11 cellular contexts compared by ENCODE assay signal in the genomic region with DNA sequence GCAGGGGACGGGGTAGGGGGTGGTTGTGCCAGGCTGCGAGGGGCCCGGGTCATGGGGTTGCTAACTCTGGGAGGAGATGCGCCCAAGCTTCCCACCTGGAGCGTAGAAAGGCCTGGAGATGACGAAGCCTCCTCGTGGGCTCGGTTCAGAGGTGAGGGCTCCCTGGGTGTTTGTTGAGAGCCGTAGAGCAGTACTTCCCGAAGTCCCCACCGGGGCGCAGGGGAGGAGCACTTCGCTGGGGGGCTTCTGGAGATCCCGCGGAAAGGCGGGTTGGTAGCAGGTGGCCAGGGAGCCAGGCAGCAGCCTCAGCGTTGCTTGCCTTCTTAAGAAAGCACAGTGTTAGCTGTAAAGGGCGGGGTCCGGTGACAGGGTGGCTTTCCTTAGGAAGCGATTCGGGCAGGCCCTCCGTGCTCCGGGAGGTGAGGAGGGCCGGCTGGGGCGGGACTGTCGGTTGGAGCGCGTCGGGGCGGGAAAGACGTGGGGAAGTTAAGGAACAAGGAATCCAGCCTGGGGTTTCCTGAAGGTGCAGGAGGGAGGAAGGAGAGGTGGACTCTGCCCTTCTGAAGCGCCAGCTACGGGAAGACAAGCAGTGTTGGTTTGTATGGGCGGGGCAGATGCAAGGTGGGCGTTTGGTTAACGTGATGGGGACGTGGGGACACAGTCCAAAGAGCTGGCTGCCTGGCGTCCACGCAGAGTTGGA. TPM values are rescaled to one million over a fixed set of nuclear protein-coding genes. Genes with fewer than 3 reads are reported as not detected.
DNase-seq lines count a peak whose midpoint lies in the region; ATAC-seq, FAIRE-seq and TF ChIP-seq lines count a peak whose summit lies in the region.
"Had no signal": no experiment of that assay in that cellular context is flagged by ENCODE, and none has a peak within 500 bp of the region (broad histone marks: within the 10 kb centered on the region; RNA-seq: fewer than 3 reads in every experiment).

No MANE protein-coding gene starts in this region.

- H3K9me3 ChIP-seq in esophagus muscularis mucosa (peaks cover 0 to 3% (median 0%) of the 10 kb centered on the region in 4 donors), sigmoid colon (no peaks in the 10 kb centered on the region), kidney (ENCODE audit: control insufficient read depth in 1 of 2, low read length in 2 of 2) (no peaks in the 10 kb centered on the region)
- H3K9me3 ChIP-seq: ovary had no signal

- WGBS in esophagus muscularis mucosa: 11% methylated on average over 39 of the region's 39 CpGs
- WGBS in sigmoid colon, 2 donors: 5 to 6% methylated on average over 39 of the region's 39 CpGs

- intact Hi-C loops in activated CD4-positive, alpha-beta T cell treated with anti-CD3 and anti-CD28 coated beads, Interleukin-2, amount 10 ng/mL, durations not matched to agents 24 days and 14 days (cut with micrococcal nuclease): loop anchor here (2.0 to 10.0 kb wide), 4 partner anchors 54 to 802 kb away; no protein-coding TSS in a partner anchor
- intact Hi-C loops in esophagus muscularis mucosa (cut with DNase I): no loop called here
- intact Hi-C loops in sigmoid colon (cut with DNase I): loop anchor here (5.0 kb wide), 1 partner anchor 62 kb away; no protein-coding TSS in a partner anchor
- intact Hi-C loops in kidney (cut with DNase I): no loop called here

- peaks cover 5% of the 10 kb centered on the region for H3K36me3 Mint-ChIP-seq in activated CD4-positive, alpha-beta T cell treated with anti-CD3 and anti-CD28 coated beads, Interleukin-2, amount 10 ng/mL, durations not matched to agents 24 days and 14 days (ENCODE audit: low read depth)

- H3K4me3 ChIP-seq in esophagus muscularis mucosa: peak overlapping the region; percentile 29 to 44 (median 36)
- peak overlapping the region in 1 of 4 donors; percentile 39 for H3K4me3 ChIP-seq in sigmoid colon
- no peak overlapping the region for H3K4me3 ChIP-seq in kidney (ENCODE audit: low read length in 2 of 2)
- H3K4me3 ChIP-seq: K562, ovary had no signal

- TF ChIP-seq POLR2A in esophagus muscularis mucosa (IDR thresholded peaks at IDR 0.05; ENCODE audit: low read depth): no peak
- no peak for TF ChIP-seq POLR2A in sigmoid colon (IDR thresholded peaks at IDR 0.05)

- peaks cover 67% of the 10 kb centered on the region for H3K27me3 Mint-ChIP-seq in activated CD4-positive, alpha-beta T cell treated with anti-CD3 and anti-CD28 coated beads, Interleukin-2, amount 10 ng/mL, durations not matched to agents 24 days and 14 days

- H3K27me3 ChIP-seq in esophagus muscularis mucosa: peaks cover 6 to 100% (median 60%) of the 10 kb centered on the region in 4 donors
- peaks cover 49 to 98% (median 86%) of the 10 kb centered on the region in 3 donors for H3K27me3 ChIP-seq in sigmoid colon
- H3K27me3 ChIP-seq: ovary had no signal

- peak overlapping the region; percentile 60 for H3K27ac Mint-ChIP-seq in activated CD4-positive, alpha-beta T cell treated with anti-CD3 and anti-CD28 coated beads, Interleukin-2, amount 10 ng/mL, durations not matched to agents 24 days and 14 days

- H3K4me1 Mint-ChIP-seq in activated CD4-positive, alpha-beta T cell treated with anti-CD3 and anti-CD28 coated beads, Interleukin-2, amount 10 ng/mL, durations not matched to agents 24 days and 14 days: peaks cover 20% of the 10 kb centered on the region

- H3K36me3 ChIP-seq in esophagus muscularis mucosa (no peaks in the 10 kb centered on the region), sigmoid colon (no peaks in the 10 kb centered on the region), kidney (ENCODE audit: control insufficient read depth in 1 of 2, insufficient read depth in 2 of 2, low read length in 2 of 2) (no peaks in the 10 kb centered on the region)
- H3K36me3 ChIP-seq: ovary had no signal

- peak overlapping the region; percentile 72 for H3K4me3 Mint-ChIP-seq in activated CD4-positive, alpha-beta T cell treated with anti-CD3 and anti-CD28 coated beads, Interleukin-2, amount 10 ng/mL, durations not matched to agents 24 days and 14 days

- no peaks in the 10 kb centered on the region for H3K9me3 Mint-ChIP-seq in activated CD4-positive, alpha-beta T cell treated with anti-CD3 and anti-CD28 coated beads, Interleukin-2, amount 10 ng/mL, durations not matched to agents 24 days and 14 days

- no peak for FAIRE-seq in kidney (lab: Jason Lieb, UNC)
- FAIRE-seq: K562 had no signal

- ATAC-seq in GM21619 (IDR thresholded peaks at IDR 0.05; ENCODE audit: unreplicated experiment): no peak

- H3K4me1 ChIP-seq in esophagus muscularis mucosa (peaks cover 35 to 62% (median 59%) of the 10 kb centered on the region in 4 donors), sigmoid colon (peaks cover 0 to 60% (median 54%) of the 10 kb centered on the region in 4 donors), kidney (ENCODE audit: control insufficient read depth in 1 of 2, insufficient read depth in 1 of 2, low read depth in 1 of 2, low read length in 2 of 2) (no peaks in the 10 kb centered on the region)

- H3K9ac ChIP-seq in kidney (ENCODE audit: low read length in 2 of 2): no peak overlapping the region

- TF ChIP-seq CTCF in esophagus muscularis mucosa (IDR thresholded peaks at IDR 0.05) (no peak), sigmoid colon (IDR thresholded peaks at IDR 0.05) (no peak), kidney (IDR thresholded peaks at IDR 0.05; ENCODE audit: borderline replicate concordance, extremely low read depth, insufficient read depth) (no peak)

- peak; percentile 63 for DNase-seq in activated CD4-positive, alpha-beta T cell treated with anti-CD3 and anti-CD28 coated beads, Interleukin-2, amount 10 ng/mL, durations not matched to agents 24 days and 14 days
- no peak for DNase-seq in activated CD4-positive, alpha-beta T cell treated with anti-CD3 and anti-CD28 coated beads for 1 hour
- DNase-seq in NCI-H2171 (lab: John Stamatoyannopoulos, UW) (peak; percentile 63), esophagus muscularis mucosa (ENCODE audit: extremely low spot score) (no peak), sigmoid colon (peak; percentile 46), kidney (no peak), inferior parietal cortex (ENCODE audit: extremely low spot score) (no peak)
- DNase-seq: NCI-H774 had no signal

- TF ChIP-seq EP300 in esophagus muscularis mucosa (IDR thresholded peaks at IDR 0.05) (no peak), sigmoid colon (IDR thresholded peaks at IDR 0.05) (no peak)

- no peak overlapping the region for H3K27ac ChIP-seq in esophagus muscularis mucosa (replicated peaks in 1 of 4)
- H3K27ac ChIP-seq in sigmoid colon: no peak overlapping the region
- no peak overlapping the region for H3K27ac ChIP-seq in kidney (ENCODE audit: low read depth in 2 of 2, low read length in 2 of 2)
- H3K27ac ChIP-seq: ovary had no signal

RNA-seq across cellular contexts. Expression of a gene that starts 3.3 kb away (rescaled TPM):
- not detected in 2 replicates for total RNA-seq in activated CD4-positive, alpha-beta T cell treated with anti-CD3 and anti-CD28 coated beads, Interleukin-2, amount 10 ng/mL, durations not matched to agents 24 days and 14 days
- total RNA-seq in esophagus muscularis mucosa: under 1 TPM in 2 of 4 donors, not detected in 2; 0.23 to 0.33 TPM
- total RNA-seq in sigmoid colon: under 1 TPM in 1 of 4 donors, not detected in 3; 0.41 TPM
- polyA plus RNA-seq in sigmoid colon: not detected
- total RNA-seq in kidney: not detected
- not detected for polyA plus RNA-seq in kidney (ENCODE audit: insufficient read depth, low read depth, low replicate concordance)
- total RNA-seq: K562 had no signal
- polyA plus RNA-seq: K562, ovary had no signal

Comparison
In these comparisons a context has a peak if more than half of its experiments do, and no peak if none do; other contexts are left out.
1. DNase-seq: peak in activated CD4-positive, alpha-beta T cell treated with anti-CD3 and anti-CD28 coated beads, Interleukin-2, amount 10 ng/mL, durations not matched to agents 24 days and 14 days (single experiment), NCI-H2171 (single experiment) and sigmoid colon (single experiment); none in activated CD4-positive, alpha-beta T cell treated with anti-CD3 and anti-CD28 coated beads for 1 hour (single experiment), esophagus muscularis mucosa (single experiment), kidney (single experiment) and inferior parietal cortex (single experiment).
2. H3K4me3 ChIP-seq: peak in esophagus muscularis mucosa (4 of 4); none in kidney (0 of 2).
3. intact Hi-C loops: an anchor here in activated CD4-positive, alpha-beta T cell treated with anti-CD3 and anti-CD28 coated beads, Interleukin-2, amount 10 ng/mL, durations not matched to agents 24 days and 14 days (2.0 to 10.0 kb wide) and sigmoid colon (5.0 kb wide); none called in esophagus muscularis mucosa and kidney.